ENCODE assay signal across 14 cellular contexts in the genomic region with DNA sequence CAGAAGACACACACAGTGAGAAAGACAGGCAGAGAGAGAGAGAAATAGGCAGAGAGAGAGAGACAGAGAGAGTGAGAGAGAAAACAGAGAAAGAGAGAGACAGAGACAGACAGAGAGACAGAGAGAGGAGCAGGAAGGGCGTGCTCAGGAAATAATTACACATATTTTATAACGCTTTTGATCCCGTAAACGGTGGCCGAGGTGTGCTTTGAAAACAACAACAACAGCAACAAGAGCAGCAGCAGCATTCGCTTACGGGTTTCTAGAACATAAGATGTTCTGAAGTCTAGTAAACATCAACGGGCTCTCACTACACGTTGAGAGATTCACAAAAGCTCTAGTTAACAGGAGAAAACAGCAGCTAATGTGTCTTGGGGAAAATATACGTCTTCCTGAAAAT.
DNase-seq lines count a peak whose midpoint lies in the region; ATAC-seq and TF ChIP-seq lines count a peak whose summit lies in the region.
"Had no signal": no experiment of that assay in that cellular context is flagged by ENCODE, and none has a peak within 500 bp of the region (broad histone marks: within the 10 kb centered on the region; RNA-seq: fewer than 3 reads in every experiment).

No MANE protein-coding gene starts in this region.

- TF ChIP-seq CTCF in OCI-LY3 (IDR thresholded peaks at IDR 0.05; ENCODE audit: low read depth, low read length) (no peak), fibroblast of pulmonary artery (IDR thresholded peaks at IDR 0.05; ENCODE audit: low read length, missing control alignments) (no peak), retinal pigment epithelial cell (conservative IDR thresholded peaks at IDR 0.05; ENCODE audit: low read depth, low read length) (no peak), spleen (IDR thresholded peaks at IDR 0.05 in 8 of 11, conservative IDR thresholded peaks at IDR 0.05 in 3 of 11) (no peak)

- WGBS in spleen, 5 donors: 16 to 24% (median 20%) methylated on average over 10 of the region's 10 CpGs

- H3K4me3 ChIP-seq in OCI-LY3 (ENCODE audit: low read length) (peak overlapping the region; percentile 77), fibroblast of pulmonary artery (replicated peaks; ENCODE audit: low read depth, low read length) (peak overlapping the region; percentile 15), retinal pigment epithelial cell (ENCODE audit: low read length) (peak overlapping the region; percentile 33), spleen (peak overlapping the region in 2 of 8 donors; percentile 29 to 49)

- H3K9ac ChIP-seq in OCI-LY3 (ENCODE audit: low read length): peak overlapping the region; percentile 76

- peaks cover 16% of the 10 kb centered on the region for H3K4me1 ChIP-seq in OCI-LY3 (ENCODE audit: low read length)
- H3K4me1 ChIP-seq in spleen: peaks cover 0 to 14% (median 6%) of the 10 kb centered on the region in 6 donors

- no peak for ATAC-seq in HG02938 (IDR thresholded peaks at IDR 0.05; ENCODE audit: unreplicated experiment)

- peaks cover 6% of the 10 kb centered on the region; the same call in 1 of the 2 replicates for H3K27me3 ChIP-seq in OCI-LY3 (ENCODE audit: low read depth, low read length)
- peaks cover 0 to 49% (median 0%) of the 10 kb centered on the region in 7 donors for H3K27me3 ChIP-seq in spleen (replicated peaks in 1 of 7)

- H3K36me3 ChIP-seq in OCI-LY3 (replicated peaks; ENCODE audit: low read depth, low read length): no peaks in the 10 kb centered on the region
- H3K36me3 ChIP-seq in spleen: no peaks in the 10 kb centered on the region
- H3K36me3 ChIP-seq: neutrophil had no signal

- no peaks in the 10 kb centered on the region for H3K79me2 ChIP-seq in OCI-LY3 (ENCODE audit: low read length)

- no peaks in the 10 kb centered on the region for H3K9me3 ChIP-seq in OCI-LY3 (ENCODE audit: insufficient read depth, low read length)
- no peaks in the 10 kb centered on the region for H3K9me3 ChIP-seq in spleen
- H3K9me3 ChIP-seq: neutrophil had no signal

- peak overlapping the region; percentile 91 for H2AFZ ChIP-seq in OCI-LY3 (ENCODE audit: low read depth, low read length)

- H3K27ac ChIP-seq in OCI-LY3 (ENCODE audit: low read length): no peak overlapping the region
- no peak overlapping the region for H3K27ac ChIP-seq in spleen
- H3K27ac ChIP-seq: neutrophil had no signal

- no peaks in the 10 kb centered on the region for H4K20me1 ChIP-seq in OCI-LY3 (ENCODE audit: insufficient read depth, low read length)

- intact Hi-C loops in spleen (cut with DNase I; ENCODE audit: low total_unique reads): no loop called here

- TF ChIP-seq POLR2A in spleen (IDR thresholded peaks at IDR 0.05): no peak

- H3K4me2 ChIP-seq in OCI-LY3 (ENCODE audit: low read length): peak overlapping the region; percentile 92

- peak; percentile 21 for DNase-seq in ELR (ENCODE audit: low read depth)
- peak; percentile 4 for DNase-seq in fibroblast of pulmonary artery (ENCODE audit: low read depth)
- no peak for DNase-seq in retinal pigment epithelial cell (ENCODE audit: low read depth)
- DNase-seq in NCI-H748 treated with DMSO at 0.1 percent for 48 hours (lab: John Stamatoyannopoulos, UW): no peak
- DNase-seq in spleen: no peak
- DNase-seq in NCI-H526 (lab: John Stamatoyannopoulos, UW): no peak
- DNase-seq: C1 segment of cervical spinal cord; immature natural killer cell; NCI-H2107; OCI-M1; stimulated activated CD4-positive, alpha-beta T cell treated with anti-CD3 and anti-CD28 coated beads, Interleukin-4, amount 100 ng/mL, for 1 hour had no signal

Comparison
In these comparisons a context has a peak if more than half of its experiments do, and no peak if none do; other contexts are left out.
1. DNase-seq: peak in ELR (single experiment) and fibroblast of pulmonary artery (single experiment); none in retinal pigment epithelial cell (single experiment), NCI-H748 treated with DMSO at 0.1 percent for 48 hours (single experiment), spleen (single experiment) and NCI-H526 (0 of 2).